Comparison of ENCODE assay signal across 8 cellular contexts in the genomic region with DNA sequence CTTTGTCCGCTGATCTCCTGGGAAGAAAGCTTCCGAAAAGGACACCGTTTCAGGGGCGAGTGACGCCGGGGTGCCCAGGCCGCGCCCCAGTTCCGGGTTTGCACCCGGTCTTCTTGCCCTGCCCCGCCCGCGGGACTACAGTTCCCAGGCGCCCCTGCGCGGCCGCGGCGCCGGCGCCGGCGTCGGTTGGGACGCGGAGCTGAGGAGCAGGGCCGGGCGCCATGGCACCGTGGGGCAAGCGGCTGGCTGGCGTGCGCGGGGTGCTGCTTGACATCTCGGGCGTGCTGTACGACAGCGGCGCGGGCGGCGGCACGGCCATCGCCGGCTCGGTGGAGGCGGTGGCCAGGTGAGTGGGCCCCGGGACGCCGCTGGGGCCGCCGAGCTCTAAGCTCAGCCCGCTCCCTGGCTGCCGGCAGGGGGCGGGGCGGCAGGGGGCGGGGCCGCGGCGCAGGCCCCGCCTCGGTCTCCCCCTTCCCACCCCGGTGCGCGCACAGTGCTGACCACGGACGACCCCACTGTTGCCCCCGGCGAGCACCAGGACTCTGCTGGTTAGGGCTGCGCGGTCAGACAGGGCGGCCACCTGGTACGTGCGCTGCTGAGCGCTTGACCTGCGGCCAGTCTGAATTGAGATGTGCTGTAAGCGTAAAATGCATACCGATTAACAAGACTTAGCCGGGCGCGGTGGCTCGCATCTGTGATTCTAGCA. TPM values are rescaled to one million over a fixed set of nuclear protein-coding genes. Genes with fewer than 3 reads are reported as not detected.
DNase-seq lines count a peak whose midpoint lies in the region; ATAC-seq, FAIRE-seq and TF ChIP-seq lines count a peak whose summit lies in the region.

A gene with protein sequence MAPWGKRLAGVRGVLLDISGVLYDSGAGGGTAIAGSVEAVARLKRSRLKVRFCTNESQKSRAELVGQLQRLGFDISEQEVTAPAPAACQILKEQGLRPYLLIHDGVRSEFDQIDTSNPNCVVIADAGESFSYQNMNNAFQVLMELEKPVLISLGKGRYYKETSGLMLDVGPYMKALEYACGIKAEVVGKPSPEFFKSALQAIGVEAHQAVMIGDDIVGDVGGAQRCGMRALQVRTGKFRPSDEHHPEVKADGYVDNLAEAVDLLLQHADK (plus strand): TSS at position 182 of the 706 bp plus-strand sequence. CDS start 40 bp downstream, at position 222.

- H3K9ac ChIP-seq in astrocyte (ENCODE audit: low read length) = peak within 1 kb of the TSS; percentile 74

- H3K27ac ChIP-seq in astrocyte (ENCODE audit: low read depth, low read length) = peak within 1 kb of the TSS; percentile 53

- H2AFZ ChIP-seq in astrocyte (ENCODE audit: low read depth, low read length) = peak within 1 kb of the TSS; percentile 98

- H3K36me3 ChIP-seq in astrocyte (ENCODE audit: insufficient read depth, low read length) = no peaks in the 10 kb centered on the region

- no peak for TF ChIP-seq POLR2A in GM12892 (IDR thresholded peaks at IDR 0.05; ENCODE audit: low read depth, low read length)

- H3K4me3 ChIP-seq in astrocyte (ENCODE audit: insufficient read depth, low read depth, low read length) (peak within 1 kb of the TSS; percentile 77), retinal pigment epithelial cell (ENCODE audit: low read length) (peak within 1 kb of the TSS; percentile 80)

- peak within 1 kb of the TSS; percentile 88 for H3K4me3 Mint-ChIP-seq in T-helper 2 cell treated with Interferon-gamma antibody and Interleukin-4, amounts not matched to agents 5 μg/mL and 100 μg/mL, for 36 hours
- peak within 1 kb of the TSS; percentile 87 for H3K4me3 Mint-ChIP-seq in astrocyte (ENCODE audit: unreplicated experiment)

- no peaks in the 10 kb centered on the region for H3K9me3 ChIP-seq in astrocyte (ENCODE audit: insufficient read depth, low read depth, low read length)

- no peaks in the 10 kb centered on the region for H3K79me2 ChIP-seq in astrocyte (ENCODE audit: insufficient read depth, low read length)

- H3K4me2 ChIP-seq in astrocyte (ENCODE audit: low read length) = peak within 1 kb of the TSS; percentile 96

- peaks cover 3% of the 10 kb centered on the region for H3K9me3 Mint-ChIP-seq in T-helper 2 cell treated with Interferon-gamma antibody and Interleukin-4, amounts not matched to agents 5 μg/mL and 100 μg/mL, for 36 hours
- peaks cover 7% of the 10 kb centered on the region for H3K9me3 Mint-ChIP-seq in astrocyte (ENCODE audit: unreplicated experiment)

- peak; percentile 94 for ATAC-seq in HG02588 (IDR thresholded peaks at IDR 0.05; ENCODE audit: unreplicated experiment)

- H3K4me1 Mint-ChIP-seq in T-helper 2 cell treated with Interferon-gamma antibody and Interleukin-4, amounts not matched to agents 5 μg/mL and 100 μg/mL, for 36 hours (ENCODE audit: low read depth) = peaks cover 19% of the 10 kb centered on the region
- H3K4me1 Mint-ChIP-seq in astrocyte (ENCODE audit: low read depth, unreplicated experiment) = peaks cover 3% of the 10 kb centered on the region

- H3K36me3 Mint-ChIP-seq in T-helper 2 cell treated with Interferon-gamma antibody and Interleukin-4, amounts not matched to agents 5 μg/mL and 100 μg/mL, for 36 hours (ENCODE audit: low read depth) = peaks cover 3% of the 10 kb centered on the region
- no peaks in the 10 kb centered on the region for H3K36me3 Mint-ChIP-seq in astrocyte (ENCODE audit: low read depth, unreplicated experiment)

- peaks cover 9% of the 10 kb centered on the region for H4K20me1 ChIP-seq in astrocyte (ENCODE audit: insufficient read depth, low read length)

- peaks cover 10% of the 10 kb centered on the region for H3K27me3 ChIP-seq in astrocyte (ENCODE audit: insufficient read depth, low read length)

- peak; percentile 96 for FAIRE-seq in GM12892 (lab: Jason Lieb, UNC)
- FAIRE-seq in astrocyte (lab: Jason Lieb, UNC) = no peak

- DNase-seq in GM12892 (ENCODE audit: insufficient read length) = peak; percentile 94
- DNase-seq in NCI-H1048 (lab: John Stamatoyannopoulos, UW) = peak; percentile 57
- DNase-seq in T-helper 2 cell treated with Interferon-gamma antibody and Interleukin-4, amounts not matched to agents 5 μg/mL and 100 μg/mL, for 36 hours (ENCODE audit: low spot score) = peak; percentile 89
- peak; percentile 54 for DNase-seq in astrocyte (ENCODE audit: low read depth)
- DNase-seq in hippocampal formation (lab: John Stamatoyannopoulos, UW) = peak; percentile 75 to 85
- no peak for DNase-seq in retinal pigment epithelial cell (ENCODE audit: low read depth)
- no peak for DNase-seq in cortex of kidney (lab: John Stamatoyannopoulos, UW)

- H3K4me1 ChIP-seq in astrocyte (ENCODE audit: insufficient read depth, low read length) = peaks cover 4% of the 10 kb centered on the region

- no peak for TF ChIP-seq CTCF in astrocyte (IDR thresholded peaks at IDR 0.05; ENCODE audit: insufficient read depth, low read depth, low read length)
- TF ChIP-seq CTCF in retinal pigment epithelial cell (conservative IDR thresholded peaks at IDR 0.05; ENCODE audit: low read depth, low read length) = no peak

- H3K27me3 Mint-ChIP-seq in T-helper 2 cell treated with Interferon-gamma antibody and Interleukin-4, amounts not matched to agents 5 μg/mL and 100 μg/mL, for 36 hours (ENCODE audit: low read depth) = peaks cover 10% of the 10 kb centered on the region
- peaks cover 5% of the 10 kb centered on the region for H3K27me3 Mint-ChIP-seq in astrocyte (ENCODE audit: low read depth, unreplicated experiment)

- H3K27ac Mint-ChIP-seq in T-helper 2 cell treated with Interferon-gamma antibody and Interleukin-4, amounts not matched to agents 5 μg/mL and 100 μg/mL, for 36 hours = peak within 1 kb of the TSS; percentile 97
- peak within 1 kb of the TSS; percentile 10 for H3K27ac Mint-ChIP-seq in astrocyte (ENCODE audit: unreplicated experiment)

RNA-seq across cellular contexts. Expression of the gene that starts here (rescaled TPM):
- polyA plus RNA-seq in GM12892 (2012; ENCODE audit: missing spikeins) = 7.1 TPM
- 6.9 and 9.7 TPM in 2 replicates for total RNA-seq in astrocyte

Comparison
In these comparisons a context has a peak if more than half of its experiments do, and no peak if none do; other contexts are left out.
1. DNase-seq: peak in GM12892 (single experiment), NCI-H1048 (single experiment), T-helper 2 cell treated with Interferon-gamma antibody and Interleukin-4, amounts not matched to agents 5 μg/mL and 100 μg/mL, for 36 hours (single experiment), astrocyte (single experiment) and hippocampal formation (2 of 2); none in retinal pigment epithelial cell (single experiment) and cortex of kidney (single experiment).